In genomic region chr9:112380102-112380581, GRCh38 we compare ENCODE assay signal across 8 cellular contexts. TPM values are rescaled to one million over a fixed set of nuclear protein-coding genes. Genes with fewer than 3 reads are reported as not detected.
DNase-seq lines count a peak whose midpoint lies in the region; ATAC-seq lines count a peak whose summit lies in the region.

Gene HSDL2 (plus strand): TSS chr9:112380108. CDS start chr9:112380164, 56 bp downstream.

- H3K4me3 Mint-ChIP-seq in activated naive CD4-positive, alpha-beta T cell treated with anti-CD3 and anti-CD28 coated beads for 36 hours = peak within 1 kb of the TSS; percentile 100

- H3K9ac ChIP-seq in stomach smooth muscle (ENCODE audit: low read length in 2 of 2) = peak within 1 kb of the TSS; percentile 86 to 97

- peak; percentile 43 for DNase-seq in activated naive CD4-positive, alpha-beta T cell treated with anti-CD3 and anti-CD28 coated beads for 36 hours
- no peak for DNase-seq in activated naive CD4-positive, alpha-beta T cell (lab: John Stamatoyannopoulos, UW)
- peak; percentile 22 for DNase-seq in RPMI8226
- DNase-seq in dermis blood vessel endothelial cell = peak; percentile 55
- peak; percentile 47 to 64 for DNase-seq in lung microvascular endothelial cell (ENCODE audit: low read depth in 2 of 2)
- DNase-seq in islet precursor cell = no peak

- peak; percentile 10 for ATAC-seq in HG03039 (IDR thresholded peaks at IDR 0.05; ENCODE audit: unreplicated experiment)

- peaks cover 39% of the 10 kb centered on the region for H3K4me1 Mint-ChIP-seq in activated naive CD4-positive, alpha-beta T cell treated with anti-CD3 and anti-CD28 coated beads for 36 hours (ENCODE audit: low read depth)

- H3K27me3 Mint-ChIP-seq in activated naive CD4-positive, alpha-beta T cell treated with anti-CD3 and anti-CD28 coated beads for 36 hours (ENCODE audit: low read depth) = no peaks in the 10 kb centered on the region

- H3K36me3 ChIP-seq in stomach smooth muscle (ENCODE audit: control insufficient read depth in 2 of 2, insufficient read depth in 2 of 2, low read length in 2 of 2) = no peaks in the 10 kb centered on the region

- CTCF ChIA-PET in activated naive CD4-positive, alpha-beta T cell treated with anti-CD3 and anti-CD28 coated beads for 36 hours (lab: Charles Lee) = interaction anchor here (0.7 to 3.7 kb wide), 9 partner anchors 18 to 413 kb away, joined by 3 to 24 read pairs (median 5); partner anchors contain the start of genes INIP, KIAA1958 and PTBP3

- peak within 1 kb of the TSS; percentile 99 for H3K27ac Mint-ChIP-seq in activated naive CD4-positive, alpha-beta T cell treated with anti-CD3 and anti-CD28 coated beads for 36 hours

- no peaks in the 10 kb centered on the region for H3K36me3 Mint-ChIP-seq in activated naive CD4-positive, alpha-beta T cell treated with anti-CD3 and anti-CD28 coated beads for 36 hours (ENCODE audit: low read depth)

- peak within 1 kb of the TSS; percentile 98 for H3K27ac ChIP-seq in stomach smooth muscle (ENCODE audit: low read length)

- peak within 1 kb of the TSS; percentile 95 to 97 for H3K4me3 ChIP-seq in stomach smooth muscle (ENCODE audit: low read length in 2 of 2)

- peaks cover 21% of the 10 kb centered on the region for H3K4me1 ChIP-seq in stomach smooth muscle (ENCODE audit: control insufficient read depth, insufficient read depth, low read length)

- no peaks in the 10 kb centered on the region for H3K9me3 ChIP-seq in stomach smooth muscle (ENCODE audit: control insufficient read depth in 2 of 2, low read length in 2 of 2)

- intact Hi-C loops in activated naive CD4-positive, alpha-beta T cell treated with anti-CD3 and anti-CD28 coated beads for 36 hours (cut with micrococcal nuclease) = loop anchor here (1.0 to 5.0 kb wide), 3 partner anchors 413 to 841 kb away; partner anchors contain the start of genes FKBP15, GNG10 and SLC31A1

- no peaks in the 10 kb centered on the region for H3K27me3 ChIP-seq in stomach smooth muscle (ENCODE audit: control insufficient read depth in 1 of 2, insufficient read depth in 2 of 2, low read length in 2 of 2)

- no peaks in the 10 kb centered on the region for H3K9me3 Mint-ChIP-seq in activated naive CD4-positive, alpha-beta T cell treated with anti-CD3 and anti-CD28 coated beads for 36 hours

RNA-seq across cellular contexts. Expression of gene HSDL2, which starts in this region (rescaled TPM):
- 10 to 100 TPM; 25.9 to 28.5 TPM for total RNA-seq in activated naive CD4-positive, alpha-beta T cell treated with anti-CD3 and anti-CD28 coated beads for 36 hours
- total RNA-seq in dermis blood vessel endothelial cell = 23.5 and 31.8 TPM in 2 replicates
- total RNA-seq in lung microvascular endothelial cell = 18.3 and 27.6 TPM in 2 replicates

Comparison
In these comparisons a context has a peak if more than half of its experiments do, and no peak if none do; other contexts are left out.
1. DNase-seq: peak in activated naive CD4-positive, alpha-beta T cell treated with anti-CD3 and anti-CD28 coated beads for 36 hours (single experiment), RPMI8226 (single experiment), dermis blood vessel endothelial cell (single experiment) and lung microvascular endothelial cell (2 of 2); none in activated naive CD4-positive, alpha-beta T cell (0 of 4) and islet precursor cell (single experiment).